In genomic region chr16:50203681-50204080, GRCh38 we compare ENCODE assay signal across 12 cellular contexts. TPM values are rescaled to one million over a fixed set of nuclear protein-coding genes. Genes with fewer than 3 reads are reported as not detected.
DNase-seq lines count a peak whose midpoint lies in the region; ATAC-seq and TF ChIP-seq lines count a peak whose summit lies in the region.
"Had no signal": no experiment of that assay in that cellular context is flagged by ENCODE, and none has a peak within 500 bp of the region (broad histone marks: within the 10 kb centered on the region; RNA-seq: fewer than 3 reads in every experiment).

No MANE protein-coding gene starts in this region.

- H3K27me3 ChIP-seq in cardiac muscle cell = no peaks in the 10 kb centered on the region
- H3K27me3 ChIP-seq in mammary epithelial cell (ENCODE audit: insufficient read depth, low read length) = no peaks in the 10 kb centered on the region
- H3K27me3 ChIP-seq in naive thymus-derived CD4-positive, alpha-beta T cell (ENCODE audit: control insufficient read depth in 2 of 2, insufficient read depth in 2 of 2, low read length in 2 of 2) = no peaks in the 10 kb centered on the region
- no peaks in the 10 kb centered on the region for H3K27me3 ChIP-seq in upper lobe of left lung

- POLR2A ChIA-PET in naive thymus-derived CD4-positive, alpha-beta T cell (lab: Charles Lee) = no interaction called here

- CTCF ChIA-PET in mammary epithelial cell (lab: Charles Lee; ENCODE audit: low non-redundant PET) = interaction anchor here (1.0 kb wide), 1 partner anchor 179 kb away, joined by 4 read pairs; the partner anchor contains the start of gene CNEP1R1
- CTCF ChIA-PET in naive thymus-derived CD4-positive, alpha-beta T cell (lab: Charles Lee) = interaction anchor here (0.6 kb wide), 1 partner anchor 388 kb away, joined by 3 read pairs; no protein-coding TSS in a partner anchor

- H3K27me3 Mint-ChIP-seq in naive thymus-derived CD4-positive, alpha-beta T cell = no peaks in the 10 kb centered on the region

- BruUV-seq in mammary epithelial cell (replicated peaks; lab: Mats Ljungman, UMichigan) = no TSS peak

- peaks cover 95% of the 10 kb centered on the region for H3K79me2 ChIP-seq in mammary epithelial cell (ENCODE audit: insufficient read depth, low read length)

- peaks cover 36 to 85% (median 75%) of the 10 kb centered on the region in 7 donors for H3K4me1 Mint-ChIP-seq in naive thymus-derived CD4-positive, alpha-beta T cell

- no peak for ATAC-seq in Right ventricle myocardium superior (ENCODE audit: poor library complexity)
- ATAC-seq in naive thymus-derived CD4-positive, alpha-beta T cell = no peak
- no peak for ATAC-seq in upper lobe of left lung (ENCODE audit: low FRiP score in 2 of 2)

- no peak overlapping the region for H2AFZ ChIP-seq in mammary epithelial cell (ENCODE audit: low read depth, low read length)

- no peaks in the 10 kb centered on the region for H3K36me3 ChIP-seq in cardiac muscle cell
- no peaks in the 10 kb centered on the region for H3K36me3 ChIP-seq in mammary epithelial cell (ENCODE audit: insufficient read depth, low read length)
- H3K36me3 ChIP-seq in naive thymus-derived CD4-positive, alpha-beta T cell (ENCODE audit: control insufficient read depth in 2 of 3, insufficient read depth in 3 of 3, low read length in 3 of 3) = no peaks in the 10 kb centered on the region
- H3K36me3 ChIP-seq in upper lobe of left lung = no peaks in the 10 kb centered on the region

- no peaks in the 10 kb centered on the region for H4K20me1 ChIP-seq in mammary epithelial cell (ENCODE audit: insufficient read depth, low read length)

- H3K9me3 Mint-ChIP-seq in naive thymus-derived CD4-positive, alpha-beta T cell = peaks cover 0 to 1% (median 0%) of the 10 kb centered on the region in 11 donors

- H3K9ac ChIP-seq in mammary epithelial cell (ENCODE audit: insufficient read depth, low read length) = peak overlapping the region; percentile 48

- H3K27ac ChIP-seq in cardiac muscle cell (peak overlapping the region; percentile 68), mammary epithelial cell (ENCODE audit: insufficient read depth, low read depth, low read length) (peak overlapping the region; percentile 98), upper lobe of left lung (peak overlapping the region; percentile 35 to 72 (median 62))
- no peak overlapping the region for H3K27ac ChIP-seq in naive thymus-derived CD4-positive, alpha-beta T cell (ENCODE audit: low read depth, low read length)

- DNase-seq in cardiac muscle cell (ENCODE audit: low read depth in 1 of 2, low spot score in 1 of 2) = no peak
- no peak for DNase-seq in Right ventricle myocardium superior
- DNase-seq in mammary epithelial cell = no peak
- no peak for DNase-seq in naive thymus-derived CD4-positive, alpha-beta T cell
- DNase-seq in upper lobe of left lung = no peak
- no peak for DNase-seq in GF-D8 (lab: John Stamatoyannopoulos, UW)
- no peak for DNase-seq in activated CD4-positive, alpha-beta T cell treated with anti-CD3 and anti-CD28 coated beads, Interleukin-2, amount 50 U/mL, for 1 hour
- DNase-seq in effector CD4-positive, alpha-beta T cell = no peak
- DNase-seq: stimulated activated CD4-positive, alpha-beta T cell treated with anti-CD3 and anti-CD28 coated beads, Interleukin-12 subunit alpha, Interleukin-12 subunit beta, amount 100 ng/mL, for 4 hours; stimulated activated naive CD4-positive, alpha-beta T cell; T-helper 1 cell had no signal

- peak overlapping the region; percentile 83 for H3K4me2 ChIP-seq in mammary epithelial cell (ENCODE audit: insufficient read depth, low read depth, low read length)

- 100% methylated on average over 5 of the region's 6 CpGs for WGBS in mammary epithelial cell (ENCODE audit: low coverage, missing lambda C conversion rate)
- 80 to 86% methylated on average over 6 of the region's 6 CpGs for WGBS in upper lobe of left lung, 2 donors

- in situ Hi-C loops in mammary epithelial cell (cut with MboI; ENCODE audit: low sequenced_read_pairs in 2 of 2) = loop anchor here in 1 of 2 donors (10.0 to 25.0 kb wide), 2 partner anchors 179 to 459 kb away; partner anchors contain the start of gene CNEP1R1

- H3K9me3 ChIP-seq in cardiac muscle cell (ENCODE audit: low read depth) (no peaks in the 10 kb centered on the region), mammary epithelial cell (replicated peaks; ENCODE audit: insufficient read depth, low read length) (no peaks in the 10 kb centered on the region), upper lobe of left lung (no peaks in the 10 kb centered on the region)
- H3K9me3 ChIP-seq in naive thymus-derived CD4-positive, alpha-beta T cell (ENCODE audit: control insufficient read depth in 2 of 3, low read length in 3 of 3) = no peaks in the 10 kb centered on the region

- H3K4me3 ChIP-seq in cardiac muscle cell (no peak overlapping the region), mammary epithelial cell (replicated peaks in 1 of 3; ENCODE audit: insufficient read depth in 1 of 3, low read depth in 2 of 3, low read length in 3 of 3) (no peak overlapping the region), upper lobe of left lung (no peak overlapping the region)
- H3K4me3 ChIP-seq in naive thymus-derived CD4-positive, alpha-beta T cell (ENCODE audit: low read length) = no peak overlapping the region
- H3K4me3 ChIP-seq: lung had no signal

- TF ChIP-seq CTCF in cardiac muscle cell (IDR thresholded peaks at IDR 0.05; ENCODE audit: low read depth, low read length) (no peak), mammary epithelial cell (conservative IDR thresholded peaks at IDR 0.05 in 1 of 2, IDR thresholded peaks at IDR 0.05 in 1 of 2; ENCODE audit: extremely low read depth in 1 of 2, insufficient read depth in 1 of 2, low read depth in 1 of 2, low read length in 2 of 2) (no peak), upper lobe of left lung (IDR thresholded peaks at IDR 0.05) (no peak)

- dilution Hi-C loops in mammary epithelial cell (cut with HindIII; ENCODE audit: low sequenced_read_pairs) = loop anchor here (10.0 kb wide), 1 partner anchor 49 kb away; the partner anchor contains the start of gene TENT4B

- TF ChIP-seq POLR2A in upper lobe of left lung (IDR thresholded peaks at IDR 0.05) = no peak

- intact Hi-C loops in Right ventricle myocardium superior (cut with DNase I) (loop anchor here (5.0 kb wide), 1 partner anchor 46 kb away; no protein-coding TSS in a partner anchor), mammary epithelial cell (cut with micrococcal nuclease) (loop anchor here (2.0 to 10.0 kb wide), 2 partner anchors 51 to 1239 kb away; partner anchors contain the start of gene TENT4B)
- intact Hi-C loops in naive thymus-derived CD4-positive, alpha-beta T cell (cut with micrococcal nuclease) = loop anchor here in 1 of 2 donors (1.0 kb wide), 1 partner anchor 7 kb away; no protein-coding TSS in a partner anchor

- no peak for TF ChIP-seq EP300 in upper lobe of left lung (IDR thresholded peaks at IDR 0.05)

- H3K4me3 Mint-ChIP-seq in naive thymus-derived CD4-positive, alpha-beta T cell = peak overlapping the region in 1 of 10 donors; percentile 8

- H3K36me3 Mint-ChIP-seq in naive thymus-derived CD4-positive, alpha-beta T cell = peaks cover 0 to 2% (median 0%) of the 10 kb centered on the region in 5 donors

- H3K27ac Mint-ChIP-seq in naive thymus-derived CD4-positive, alpha-beta T cell = peak overlapping the region in 8 of 9 donors; percentile 0 to 80 (median 64)

- peaks cover 46% of the 10 kb centered on the region for H3K4me1 ChIP-seq in cardiac muscle cell (ENCODE audit: low read depth)
- H3K4me1 ChIP-seq in mammary epithelial cell (ENCODE audit: insufficient read depth, low read length) = peaks cover 50% of the 10 kb centered on the region
- H3K4me1 ChIP-seq in naive thymus-derived CD4-positive, alpha-beta T cell (ENCODE audit: control insufficient read depth in 2 of 2, insufficient read depth in 2 of 2, low read length in 2 of 2) = peaks cover 5 to 7% of the 10 kb centered on the region in 2 donors
- H3K4me1 ChIP-seq in upper lobe of left lung = peaks cover 45 to 62% (median 51%) of the 10 kb centered on the region in 4 donors

RNA-seq across cellular contexts. Expression of gene TENT4B, which starts 50.6 kb away (rescaled TPM):
- 10.6 and 15.0 TPM in 2 replicates for total RNA-seq in cardiac muscle cell
- 6.2 and 8.7 TPM in 2 replicates for polyA plus RNA-seq in cardiac muscle cell
- total RNA-seq in Right ventricle myocardium superior = 7.7 TPM
- 10 to 100 TPM; 10.3 to 14.5 TPM for total RNA-seq in mammary epithelial cell
- polyA plus RNA-seq in mammary epithelial cell = 10.6 TPM
- 5.3 TPM for polyA minus RNA-seq in mammary epithelial cell
- total RNA-seq in naive thymus-derived CD4-positive, alpha-beta T cell = 10 to 100 TPM; 18.8 to 25.9 (median 23.8) TPM
- polyA plus RNA-seq in naive thymus-derived CD4-positive, alpha-beta T cell = 1 to 10 TPM; 5.0 to 5.4 TPM
- total RNA-seq in upper lobe of left lung = 10 to 100 TPM in 3 of 6 donors, 1 to 10 TPM in 3; 7.2 to 19.2 (median 10.6) TPM
